8 cellular contexts compared by ENCODE assay signal in the genomic region with DNA sequence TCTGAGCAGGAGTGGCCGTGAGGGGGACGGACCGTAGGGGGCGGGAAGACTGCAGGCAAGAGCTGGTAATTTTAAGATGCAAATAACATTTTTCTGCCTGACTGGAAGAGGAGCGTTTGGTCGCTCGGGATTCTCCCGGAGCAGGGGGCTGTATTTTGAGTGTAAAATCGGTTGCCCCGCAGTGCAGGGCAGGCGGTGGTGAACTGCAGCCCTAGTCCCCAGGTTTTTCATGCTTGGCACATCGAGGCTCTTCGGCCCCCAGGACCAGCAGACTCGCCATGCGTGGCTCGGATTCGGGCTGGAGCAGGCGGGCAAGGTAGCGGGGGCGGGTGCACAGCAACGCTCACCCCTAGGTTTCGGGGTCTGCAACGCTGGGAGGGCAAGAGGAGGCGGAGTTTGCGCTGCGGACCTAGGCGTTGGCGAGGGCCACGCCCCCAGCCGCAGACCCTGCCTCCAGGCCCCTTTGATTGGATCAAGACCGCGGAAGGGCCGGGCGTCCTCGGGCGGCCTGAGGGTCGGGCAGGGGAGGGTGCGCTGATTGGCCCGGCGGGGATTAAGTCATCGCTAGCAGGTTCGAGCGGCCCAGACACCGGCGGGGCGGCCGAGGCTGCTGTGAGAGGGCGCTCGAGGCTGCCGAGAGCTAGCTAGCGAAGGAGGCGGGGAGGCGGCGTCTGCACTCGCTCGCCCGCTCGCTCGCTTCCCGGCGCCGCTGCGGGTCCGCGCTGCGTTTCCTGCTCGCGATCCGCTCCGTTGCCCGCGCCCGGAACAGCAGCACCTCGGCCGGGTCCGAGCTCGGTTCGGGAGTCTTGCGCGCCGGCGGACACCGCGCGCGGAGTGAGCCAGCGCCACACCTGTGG. TPM values are rescaled to one million over a fixed set of nuclear protein-coding genes. Genes with fewer than 3 reads are reported as not detected.
DNase-seq lines count a peak whose midpoint lies in the region; ATAC-seq, FAIRE-seq and TF ChIP-seq lines count a peak whose summit lies in the region.

A gene with protein sequence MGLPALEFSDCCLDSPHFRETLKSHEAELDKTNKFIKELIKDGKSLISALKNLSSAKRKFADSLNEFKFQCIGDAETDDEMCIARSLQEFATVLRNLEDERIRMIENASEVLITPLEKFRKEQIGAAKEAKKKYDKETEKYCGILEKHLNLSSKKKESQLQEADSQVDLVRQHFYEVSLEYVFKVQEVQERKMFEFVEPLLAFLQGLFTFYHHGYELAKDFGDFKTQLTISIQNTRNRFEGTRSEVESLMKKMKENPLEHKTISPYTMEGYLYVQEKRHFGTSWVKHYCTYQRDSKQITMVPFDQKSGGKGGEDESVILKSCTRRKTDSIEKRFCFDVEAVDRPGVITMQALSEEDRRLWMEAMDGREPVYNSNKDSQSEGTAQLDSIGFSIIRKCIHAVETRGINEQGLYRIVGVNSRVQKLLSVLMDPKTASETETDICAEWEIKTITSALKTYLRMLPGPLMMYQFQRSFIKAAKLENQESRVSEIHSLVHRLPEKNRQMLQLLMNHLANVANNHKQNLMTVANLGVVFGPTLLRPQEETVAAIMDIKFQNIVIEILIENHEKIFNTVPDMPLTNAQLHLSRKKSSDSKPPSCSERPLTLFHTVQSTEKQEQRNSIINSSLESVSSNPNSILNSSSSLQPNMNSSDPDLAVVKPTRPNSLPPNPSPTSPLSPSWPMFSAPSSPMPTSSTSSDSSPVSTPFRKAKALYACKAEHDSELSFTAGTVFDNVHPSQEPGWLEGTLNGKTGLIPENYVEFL (plus strand): TSS at position 585 of the 857 bp plus-strand sequence. CDS start 385 bp downstream, outside the sequence.

- H3K4me3 ChIP-seq in BLaER1 treated with 17β-estradiol and CSF1 and Interleukin-3, amounts not matched to agents 10 nM and 100 nM: peak within 1 kb of the TSS; percentile 81 to 97 (median 91)
- H3K4me3 ChIP-seq in colonic mucosa: peak within 1 kb of the TSS; percentile 86

- peak; percentile 94 for FAIRE-seq in GM19239 (lab: Jason Lieb, UNC)

- H3K9me3 ChIP-seq in BLaER1 treated with 17β-estradiol and CSF1 and Interleukin-3, amounts not matched to agents 10 nM and 100 nM (replicated peaks in 1 of 11): no peaks in the 10 kb centered on the region
- H3K9me3 ChIP-seq in colonic mucosa: no peaks in the 10 kb centered on the region

- peaks cover 26 to 46% (median 36%) of the 10 kb centered on the region in 11 experiments for H4K20me1 ChIP-seq in BLaER1 treated with 17β-estradiol and CSF1 and Interleukin-3, amounts not matched to agents 10 nM and 100 nM

- H3K36me3 ChIP-seq in BLaER1 treated with 17β-estradiol and CSF1 and Interleukin-3, amounts not matched to agents 10 nM and 100 nM: peaks cover 0 to 10% (median 0%) of the 10 kb centered on the region in 11 experiments; a peak in 2 of 22 replicates
- H3K36me3 ChIP-seq in colonic mucosa: no peaks in the 10 kb centered on the region

- peak within 1 kb of the TSS; percentile 88 to 96 (median 92) for H3K9ac ChIP-seq in BLaER1 treated with 17β-estradiol and CSF1 and Interleukin-3, amounts not matched to agents 10 nM and 100 nM
- H3K9ac ChIP-seq in colonic mucosa (ENCODE audit: low read depth in 2 of 2, low read length in 2 of 2): peak within 1 kb of the TSS; percentile 82 to 94

- H3K4me2 ChIP-seq in BLaER1 treated with 17β-estradiol and CSF1 and Interleukin-3, amounts not matched to agents 10 nM and 100 nM: peak within 1 kb of the TSS; percentile 82 to 99 (median 94)

- DNase-seq in GM19239 (ENCODE audit: insufficient read length, low spot score) (peak; percentile 95), NCI-H524 (lab: John Stamatoyannopoulos, UW) (peak; percentile 92 to 94), colonic mucosa (peak; percentile 98)
- peak; percentile 96 for DNase-seq in activated CD4-positive, alpha-beta T cell treated with anti-CD3 and anti-CD28 coated beads for 48 hours
- DNase-seq in stimulated activated CD4-positive, alpha-beta T cell treated with anti-CD3 and anti-CD28 coated beads, Interleukin-1b, Interleukin-23, amount 100 ng/mL, for 4 hours (ENCODE audit: low read depth in 2 of 2): peak; percentile 85 to 89

- peak within 1 kb of the TSS; percentile 84 to 95 (median 88) for H3K27ac ChIP-seq in BLaER1 treated with 17β-estradiol and CSF1 and Interleukin-3, amounts not matched to agents 10 nM and 100 nM
- H3K27ac ChIP-seq in colonic mucosa (peak within 1 kb of the TSS; percentile 74), layer of hippocampus (ENCODE audit: low read depth, low read length) (peak within 1 kb of the TSS; percentile 84)

- no peak for TF ChIP-seq CTCF in colonic mucosa (IDR thresholded peaks at IDR 0.05)

- H3K27me3 ChIP-seq in BLaER1 treated with 17β-estradiol and CSF1 and Interleukin-3, amounts not matched to agents 10 nM and 100 nM: no peaks in the 10 kb centered on the region; a peak in 1 of 22 replicates
- no peaks in the 10 kb centered on the region for H3K27me3 ChIP-seq in colonic mucosa
- no peaks in the 10 kb centered on the region for H3K27me3 ChIP-seq in layer of hippocampus (ENCODE audit: control insufficient read depth, insufficient read depth, low read length)

- ATAC-seq in HG03457 (IDR thresholded peaks at IDR 0.05; ENCODE audit: unreplicated experiment): peak; percentile 96

- peaks cover 21 to 47% (median 26%) of the 10 kb centered on the region in 10 experiments for H3K4me1 ChIP-seq in BLaER1 treated with 17β-estradiol and CSF1 and Interleukin-3, amounts not matched to agents 10 nM and 100 nM
- peaks cover 11% of the 10 kb centered on the region for H3K4me1 ChIP-seq in colonic mucosa

- intact Hi-C loops in colonic mucosa (cut with DNase I): loop anchor here (5.0 kb wide), 1 partner anchor 97 kb away; no protein-coding TSS in a partner anchor

RNA-seq across cellular contexts. Expression of the gene that starts here (rescaled TPM):
- total RNA-seq in colonic mucosa: 10 to 100 TPM; 59.1 to 74.0 TPM

Comparison
In these comparisons a context has a peak if more than half of its experiments do, and no peak if none do; other contexts are left out.
1. Peak in every context shown above with its lines: DNase-seq, ATAC-seq, H3K4me3 ChIP-seq and H3K27ac ChIP-seq.